ENCODE assay signal across 9 cellular contexts in the genomic region with DNA sequence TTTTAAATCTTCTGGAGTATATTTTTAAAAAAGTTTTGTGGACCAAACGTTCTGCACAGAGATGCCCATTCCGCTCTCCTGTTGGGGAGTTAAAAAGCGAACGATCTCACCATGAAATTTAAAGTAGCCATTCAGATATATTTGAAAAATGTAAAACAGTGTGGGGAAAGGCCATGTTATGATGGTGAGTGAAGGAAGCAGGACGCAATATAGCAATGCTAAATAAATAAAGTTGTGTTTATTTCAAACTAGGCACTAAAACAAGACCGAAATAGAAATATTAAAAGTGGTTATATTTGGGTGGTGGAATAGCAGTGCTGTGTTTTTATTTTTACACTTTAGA. TPM values are rescaled to one million over a fixed set of nuclear protein-coding genes. Genes with fewer than 3 reads are reported as not detected.
A peak's percentile ranks its signal among the peaks of the same experiment; 100 is the strongest.
DNase-seq lines count a peak whose midpoint lies in the region; ATAC-seq and TF ChIP-seq lines count a peak whose summit lies in the region.
"Had no signal": no experiment of that assay in that cellular context is flagged by ENCODE, and none has a peak within 500 bp of the region (broad histone marks: within the 10 kb centered on the region; RNA-seq: fewer than 3 reads in every experiment).

No MANE protein-coding gene starts in this region.

- H3K27ac ChIP-seq in ascending aorta = peak overlapping the region; percentile 47 to 68
- no peak overlapping the region for H3K27ac ChIP-seq in mesodermal cell (ENCODE audit: low read depth, low read length, severe bottlenecking)

- WGBS in mesodermal cell (ENCODE audit: insufficient coverage in 2 of 2), 2 experiments = 17 to 20% methylated on average over 1 to 2 of the region's 6 CpGs

- intact Hi-C loops in ascending aorta (cut with DNase I) = loop anchor here (2.0 kb wide), 1 partner anchor 31 kb away; the partner anchor contains the start of gene HIGD1A

- ATAC-seq in HG02973 (IDR thresholded peaks at IDR 0.05; ENCODE audit: unreplicated experiment) (peak; percentile 8), left lobe of liver (no peak), GM18505 (IDR thresholded peaks at IDR 0.05; ENCODE audit: unreplicated experiment) (no peak)
- no peak for ATAC-seq in activated CD4-positive, CD25-positive, alpha-beta regulatory T cell treated with anti-CD3 and anti-CD28 coated beads, Interleukin-2, amount 50 U/mL, for 24 hours

- H3K4me1 ChIP-seq in ascending aorta (peaks cover 0 to 5% of the 10 kb centered on the region in 2 donors), mesodermal cell (ENCODE audit: control insufficient read depth, insufficient read depth, low read length, poor library complexity, severe bottlenecking) (peaks cover 5% of the 10 kb centered on the region)

- H3K27me3 ChIP-seq in ascending aorta = no peaks in the 10 kb centered on the region

- no peaks in the 10 kb centered on the region for H3K36me3 ChIP-seq in ascending aorta
- H3K36me3 ChIP-seq in mesodermal cell (ENCODE audit: control insufficient read depth, insufficient read depth, low read length) = peaks cover 7% of the 10 kb centered on the region

- TF ChIP-seq POLR2A in GM18505 (IDR thresholded peaks at IDR 0.05; ENCODE audit: borderline replicate concordance, extremely low read depth, insufficient read depth, insufficient read length) = no peak

- no peak for DNase-seq in GM12865 (ENCODE audit: low read depth)
- DNase-seq in ascending aorta (ENCODE audit: low spot score in 2 of 2) = no peak
- DNase-seq in left lobe of liver (ENCODE audit: low spot score) = no peak
- DNase-seq in mucosa of gallbladder (ENCODE audit: low spot score) = no peak

- H3K4me3 ChIP-seq in GM12865 (ENCODE audit: low read depth, low read length) = peak overlapping the region; percentile 89
- H3K4me3 ChIP-seq in ascending aorta = peak overlapping the region; percentile 53 to 64
- peak overlapping the region; percentile 34 for H3K4me3 ChIP-seq in mesodermal cell (ENCODE audit: extremely low read depth, insufficient read depth, low read length, poor library complexity, severe bottlenecking)

- TF ChIP-seq CTCF in GM12865 (IDR thresholded peaks at IDR 0.05; ENCODE audit: insufficient read depth, low read depth, low read length, missing control alignments) = no peak
- TF ChIP-seq CTCF in ascending aorta (IDR thresholded peaks at IDR 0.05) = no peak

- no peaks in the 10 kb centered on the region for H3K9me3 ChIP-seq in ascending aorta
- H3K9me3 ChIP-seq in mesodermal cell (ENCODE audit: control insufficient read depth, low read length) = no peaks in the 10 kb centered on the region

RNA-seq across cellular contexts. Expression of gene CCDC13, which starts 0.3 kb away (rescaled TPM):
- total RNA-seq in ascending aorta = 2.1 TPM
- 1.5 TPM for polyA plus RNA-seq in mesodermal cell (2013, experiment 1 of 2)
- 0.81 TPM for polyA plus RNA-seq in mesodermal cell (2013, experiment 2 of 2)
- total RNA-seq in left lobe of liver = 1.6 TPM
- 1.4 TPM for total RNA-seq in mucosa of gallbladder

RNA-seq across cellular contexts. Expression of gene HIGD1A, which starts 30.9 kb away (rescaled TPM):
- total RNA-seq in ascending aorta = 109 TPM
- 143 TPM for polyA plus RNA-seq in mesodermal cell (2013, experiment 1 of 2)
- 174 TPM for polyA plus RNA-seq in mesodermal cell (2013, experiment 2 of 2)
- total RNA-seq in left lobe of liver = 112 TPM
- total RNA-seq in mucosa of gallbladder = 96.7 TPM

RNA-seq across cellular contexts. Expression of gene ACKR2, which starts 35.9 kb away (rescaled TPM):
- total RNA-seq in ascending aorta (24.5 TPM), left lobe of liver (17.6 TPM), mucosa of gallbladder (5.0 TPM)
- 0.33 TPM for polyA plus RNA-seq in mesodermal cell (2013, experiment 1 of 2)
- polyA plus RNA-seq in mesodermal cell (2013, experiment 2 of 2) = 0.10 TPM
- total RNA-seq: RPMI7951 had no signal

Comparison
In these comparisons a context has a peak if more than half of its experiments do, and no peak if none do; other contexts are left out.
1. H3K4me3 ChIP-seq: peak in every context shown above with its lines; median percentile 89 in GM12865; 58 in ascending aorta; 34 in mesodermal cell.